In genomic region chrX:138011461-138011860, GRCh38 we compare ENCODE assay signal across 24 cellular contexts.
"Had no signal": no experiment of that assay in that cellular context is flagged by ENCODE, and none has a peak within 500 bp of the region (broad histone marks: within the 10 kb centered on the region; RNA-seq: fewer than 3 reads in every experiment).

No MANE protein-coding gene starts in this region.

- FAIRE-seq: endothelial cell of umbilical vein, frontal cortex, islet of Langerhans, keratinocyte had no signal

- H3K9me3 Mint-ChIP-seq: naive thymus-derived CD8-positive, alpha-beta T cell had no signal

- H3K4me3 Mint-ChIP-seq: mesothelial cell of epicardium; naive B cell; naive thymus-derived CD8-positive, alpha-beta T cell had no signal

- ATAC-seq: foreskin keratinocyte; left cardiac atrium; left lung; left ventricle myocardium superior; lower lobe of right lung; mucosa of descending colon; naive thymus-derived CD8-positive, alpha-beta T cell had no signal

- H3K4me1 Mint-ChIP-seq: mesothelial cell of epicardium; naive B cell; naive thymus-derived CD8-positive, alpha-beta T cell had no signal

- H3K9me3 ChIP-seq: esophagus muscularis mucosa, heart right ventricle, left lung, lower lobe of right lung, mucosa of descending colon had no signal

- H3K4me3 ChIP-seq: coronary artery, dorsolateral prefrontal cortex, esophagus muscularis mucosa, heart right ventricle, left lung, lower lobe of right lung, mucosa of descending colon had no signal

- DNase-seq: dermis blood vessel endothelial cell; dorsolateral prefrontal cortex; effector CD4-positive, alpha-beta T cell; effector memory CD4-positive, alpha-beta T cell; foreskin keratinocyte; glutamatergic neuron; head of caudate nucleus; heart right ventricle; hippocampal formation; left cardiac atrium; left lung; left ventricle myocardium superior; lower lobe of right lung; mesenchymal stem cell; mucosa of descending colon; naive B cell; naive thymus-derived CD8-positive, alpha-beta T cell had no signal

- H3K27ac Mint-ChIP-seq: mesothelial cell of epicardium; naive B cell; naive thymus-derived CD8-positive, alpha-beta T cell had no signal

- H3K27ac ChIP-seq: coronary artery, dorsolateral prefrontal cortex, foreskin keratinocyte, heart right ventricle, left lung, lower lobe of right lung had no signal

- H3K27me3 ChIP-seq: esophagus muscularis mucosa, foreskin keratinocyte, heart right ventricle, left lung had no signal

- H3K36me3 Mint-ChIP-seq: mesothelial cell of epicardium; naive B cell; naive thymus-derived CD8-positive, alpha-beta T cell had no signal

- H3K27me3 Mint-ChIP-seq: naive B cell; naive thymus-derived CD8-positive, alpha-beta T cell had no signal

- H3K4me1 ChIP-seq: foreskin keratinocyte, heart right ventricle, left lung, lower lobe of right lung had no signal

- H3K36me3 ChIP-seq: esophagus muscularis mucosa, heart right ventricle, left lung, lower lobe of right lung had no signal
